Comparison of ENCODE assay signal across 32 cellular contexts in genomic region chr19:14103310-14103709, GRCh38. TPM values are rescaled to one million over a fixed set of nuclear protein-coding genes. Genes with fewer than 3 reads are reported as not detected.
A peak's percentile ranks its signal among the peaks of the same experiment; 100 is the strongest.
DNase-seq lines count a peak whose midpoint lies in the region; ATAC-seq and TF ChIP-seq lines count a peak whose summit lies in the region.
"Had no signal": no experiment of that assay in that cellular context is flagged by ENCODE, and none has a peak within 500 bp of the region (broad histone marks: within the 10 kb centered on the region; RNA-seq: fewer than 3 reads in every experiment).

No MANE protein-coding gene starts in this region.

- no peak overlapping the region for H3K4me3 Mint-ChIP-seq in activated CD8-positive, alpha-beta memory T cell treated with anti-CD3 and anti-CD28 coated beads, Interleukin-2, amount 10 ng/mL, durations not matched to agents 7 days and 5 days
- H3K4me3 Mint-ChIP-seq in activated T-helper 1 cell treated with anti-CD3 and anti-CD28 coated beads, Interleukin-12 subunit alpha, Interleukin-12 subunit beta, Interleukin-2, Interleukin-4 antibody, amounts not matched to agents 30 ng/mL and 10 ng/mL and 1 ng/mL, durations not matched to agents 14 hours and 24 hours and 36 hours, result no peak overlapping the region
- H3K4me3 Mint-ChIP-seq: activated T-cell treated with anti-CD3 and anti-CD28 coated beads, Interleukin-2, amount 50 U/mL, for 24 hours; CD8-positive, alpha-beta memory T cell; central memory CD8-positive, alpha-beta T cell; dendritic cell treated with granulocyte-macrophage colony-stimulating factor and Interleukin-4, amounts not matched to agents 40 ng/mL and 50 ng/mL, for 4 days; stimulated activated effector memory CD8-positive, alpha-beta T cell treated with anti-CD3 and anti-CD28 coated beads, Interleukin-12 subunit alpha, Interleukin-12 subunit beta, amount 100 ng/mL, for 72 hours had no signal

- no peak overlapping the region for H2BK12ac ChIP-seq in mesenchymal stem cell (ENCODE audit: low read length in 2 of 2)

- no peaks in the 10 kb centered on the region for H3K4me1 Mint-ChIP-seq in activated CD8-positive, alpha-beta memory T cell treated with anti-CD3 and anti-CD28 coated beads, Interleukin-2, amount 10 ng/mL, durations not matched to agents 7 days and 5 days
- no peaks in the 10 kb centered on the region for H3K4me1 Mint-ChIP-seq in activated T-helper 1 cell treated with anti-CD3 and anti-CD28 coated beads, Interleukin-12 subunit alpha, Interleukin-12 subunit beta, Interleukin-2, Interleukin-4 antibody, amounts not matched to agents 30 ng/mL and 10 ng/mL and 1 ng/mL, durations not matched to agents 14 hours and 24 hours and 36 hours (ENCODE audit: low read depth)
- H3K4me1 Mint-ChIP-seq: CD8-positive, alpha-beta memory T cell; central memory CD8-positive, alpha-beta T cell; stimulated activated effector memory CD8-positive, alpha-beta T cell treated with anti-CD3 and anti-CD28 coated beads, Interleukin-12 subunit alpha, Interleukin-12 subunit beta, amount 100 ng/mL, for 72 hours had no signal

- no peaks in the 10 kb centered on the region for H3K36me3 ChIP-seq in MM.1S (replicated peaks; ENCODE audit: insufficient read depth, low read length)
- peaks cover 53 to 69% of the 10 kb centered on the region in 2 experiments for H3K36me3 ChIP-seq in mesenchymal stem cell (ENCODE audit: control insufficient read depth in 1 of 2, insufficient read depth in 2 of 2, low read depth in 1 of 2, low read length in 2 of 2)

- no peak overlapping the region for H2BK5ac ChIP-seq in mesenchymal stem cell (ENCODE audit: low read depth, low read length, poor library complexity, severe bottlenecking)

- H3K27me3 ChIP-seq in MM.1S (replicated peaks; ENCODE audit: insufficient read depth, low read length) (no peaks in the 10 kb centered on the region), mesenchymal stem cell (ENCODE audit: control insufficient read depth in 1 of 2, insufficient read depth in 1 of 2, low read length in 2 of 2) (no peaks in the 10 kb centered on the region)
- H3K27me3 ChIP-seq: esophagus squamous epithelium, hepatocyte, upper lobe of left lung had no signal

- no peaks in the 10 kb centered on the region for H3K9me2 ChIP-seq in MM.1S (replicated peaks; ENCODE audit: insufficient read depth, low read length)

- no peak overlapping the region for H3K18ac ChIP-seq in mesenchymal stem cell (ENCODE audit: low read depth in 1 of 2, low read length in 2 of 2)

- no peak overlapping the region for H3K23ac ChIP-seq in mesenchymal stem cell (ENCODE audit: low read length in 2 of 2)

- H2AFZ ChIP-seq in MM.1S (ENCODE audit: low read length) (0 out of 2 replicates have a peak overlapping the region, but pooled peaks have one; percentile 57), mesenchymal stem cell (ENCODE audit: low read depth, low read length) (no peak overlapping the region)
- H2AFZ ChIP-seq: hepatocyte had no signal

- CTCF ChIA-PET in activated CD8-positive, alpha-beta memory T cell treated with anti-CD3 and anti-CD28 coated beads, Interleukin-2, amount 10 ng/mL, durations not matched to agents 7 days and 5 days (lab: Charles Lee), result interaction anchor here (4.4 kb wide), 1 partner anchor 11 kb away, joined by 16 read pairs; no protein-coding TSS in a partner anchor

- no peaks in the 10 kb centered on the region for H3K9me3 Mint-ChIP-seq in activated CD8-positive, alpha-beta memory T cell treated with anti-CD3 and anti-CD28 coated beads, Interleukin-2, amount 10 ng/mL, durations not matched to agents 7 days and 5 days (ENCODE audit: low read depth)
- H3K9me3 Mint-ChIP-seq in activated T-helper 1 cell treated with anti-CD3 and anti-CD28 coated beads, Interleukin-12 subunit alpha, Interleukin-12 subunit beta, Interleukin-2, Interleukin-4 antibody, amounts not matched to agents 30 ng/mL and 10 ng/mL and 1 ng/mL, durations not matched to agents 14 hours and 24 hours and 36 hours, result no peaks in the 10 kb centered on the region
- H3K9me3 Mint-ChIP-seq: activated T-cell treated with anti-CD3 and anti-CD28 coated beads, Interleukin-2, amount 50 U/mL, for 24 hours; CD8-positive, alpha-beta memory T cell; central memory CD8-positive, alpha-beta T cell; dendritic cell treated with granulocyte-macrophage colony-stimulating factor and Interleukin-4, amounts not matched to agents 40 ng/mL and 50 ng/mL, for 4 days; stimulated activated effector memory CD8-positive, alpha-beta T cell treated with anti-CD3 and anti-CD28 coated beads, Interleukin-12 subunit alpha, Interleukin-12 subunit beta, amount 100 ng/mL, for 72 hours had no signal

- H3K79me2 ChIP-seq in MM.1S (ENCODE audit: low read length), result no peaks in the 10 kb centered on the region

- peak overlapping the region; percentile 78 for H3K27ac ChIP-seq in MM.1S (ENCODE audit: low read length)
- H3K27ac ChIP-seq in mesenchymal stem cell (ENCODE audit: low read length, poor library complexity, severe bottlenecking), result no peak overlapping the region
- H3K27ac ChIP-seq: hepatocyte had no signal

- DNase-seq in activated CD8-positive, alpha-beta memory T cell treated with anti-CD3 and anti-CD28 coated beads, Interleukin-2, amount 10 ng/mL, durations not matched to agents 7 days and 5 days, result no peak
- no peak for DNase-seq in activated CD8-positive, alpha-beta memory T cell treated with anti-CD3 and anti-CD28 coated beads for 24 hours
- DNase-seq in MM.1S, result peak; percentile 62
- no peak for DNase-seq in mesenchymal stem cell
- DNase-seq in activated T-helper 1 cell treated with anti-CD3 and anti-CD28 coated beads, Interleukin-12 subunit alpha, Interleukin-12 subunit beta, Interleukin-2, Interleukin-4 antibody, amounts not matched to agents 30 ng/mL and 10 ng/mL and 1 ng/mL, durations not matched to agents 14 hours and 24 hours and 36 hours (ENCODE audit: low spot score), result no peak
- DNase-seq: activated CD4-positive, CD25-positive, alpha-beta regulatory T cell treated with anti-CD3 and anti-CD28 coated beads, Interleukin-2, amount 50 U/mL, for 72 hours; activated gamma-delta T cell treated with Interleukin-2 at 50 U/mL for 16 hours; activated T-cell treated with anti-CD3 and anti-CD28 coated beads, Interleukin-2, amount 50 U/mL, for 24 hours; CD8-positive, alpha-beta memory T cell; DMS153; esophagus squamous epithelium; left colon; mesendoderm; NCI-H146; NCI-H2107; NCI-H748 treated with DMSO at 0.1 percent for 48 hours; stimulated activated CD4-positive, alpha-beta T cell treated with anti-CD3 and anti-CD28 coated beads, Interleukin-4, amount 100 ng/mL, for 24 hours; substantia nigra; T-helper 2 cell; upper lobe of left lung had no signal

- H4K91ac ChIP-seq in mesenchymal stem cell (ENCODE audit: low read length), result peak overlapping the region; percentile 8

- H3K9me3 ChIP-seq in MM.1S (replicated peaks; ENCODE audit: insufficient read depth, low read length), result no peaks in the 10 kb centered on the region
- H3K9me3 ChIP-seq in mesenchymal stem cell (ENCODE audit: control insufficient read depth, low read length), result no peaks in the 10 kb centered on the region
- H3K9me3 ChIP-seq: esophagus squamous epithelium, HAP-1, upper lobe of left lung had no signal

- peaks cover 19% of the 10 kb centered on the region for H3K4me1 ChIP-seq in MM.1S (ENCODE audit: low read length)
- peaks cover 3% of the 10 kb centered on the region for H3K4me1 ChIP-seq in mesenchymal stem cell (ENCODE audit: control insufficient read depth, insufficient read depth, low read depth, low read length)
- H3K4me1 ChIP-seq: HAP-1, upper lobe of left lung had no signal

- TF ChIP-seq CTCF in MM.1S (IDR thresholded peaks at IDR 0.05; ENCODE audit: low read length), result peak; percentile 33

- intact Hi-C loops in activated T-helper 1 cell treated with anti-CD3 and anti-CD28 coated beads, Interleukin-12 subunit alpha, Interleukin-12 subunit beta, Interleukin-2, Interleukin-4 antibody, amounts not matched to agents 30 ng/mL and 10 ng/mL and 1 ng/mL, durations not matched to agents 14 hours and 24 hours and 36 hours (cut with micrococcal nuclease), result no loop called here

- H2BK15ac ChIP-seq in mesenchymal stem cell (ENCODE audit: low read depth, poor library complexity, severe bottlenecking), result no peak overlapping the region

- H4K8ac ChIP-seq in mesenchymal stem cell (ENCODE audit: low read length), result no peak overlapping the region

- no peak overlapping the region for H2AK5ac ChIP-seq in mesenchymal stem cell (ENCODE audit: low read length, severe bottlenecking)

- ATAC-seq in activated CD8-positive, alpha-beta memory T cell treated with anti-CD3 and anti-CD28 coated beads, Interleukin-2, amount 10 ng/mL, durations not matched to agents 7 days and 5 days, result peak; percentile 27
- no peak for ATAC-seq in GM19324 (IDR thresholded peaks at IDR 0.05; ENCODE audit: low FRiP score, unreplicated experiment)
- ATAC-seq: left colon; sciatic nerve; SK-N-SH treated with all-trans-retinoic acid at 6 μM for 48 hours; stimulated activated effector memory CD8-positive, alpha-beta T cell treated with anti-CD3 and anti-CD28 coated beads, Interleukin-12 subunit alpha, Interleukin-12 subunit beta, amount 100 ng/mL, for 72 hours had no signal

- no peaks in the 10 kb centered on the region for H3K27me3 Mint-ChIP-seq in activated CD8-positive, alpha-beta memory T cell treated with anti-CD3 and anti-CD28 coated beads, Interleukin-2, amount 10 ng/mL, durations not matched to agents 7 days and 5 days
- no peaks in the 10 kb centered on the region for H3K27me3 Mint-ChIP-seq in activated T-helper 1 cell treated with anti-CD3 and anti-CD28 coated beads, Interleukin-12 subunit alpha, Interleukin-12 subunit beta, Interleukin-2, Interleukin-4 antibody, amounts not matched to agents 30 ng/mL and 10 ng/mL and 1 ng/mL, durations not matched to agents 14 hours and 24 hours and 36 hours (ENCODE audit: insufficient read depth)
- H3K27me3 Mint-ChIP-seq: activated T-cell treated with anti-CD3 and anti-CD28 coated beads, Interleukin-2, amount 50 U/mL, for 24 hours; CD8-positive, alpha-beta memory T cell; central memory CD8-positive, alpha-beta T cell; dendritic cell treated with granulocyte-macrophage colony-stimulating factor and Interleukin-4, amounts not matched to agents 40 ng/mL and 50 ng/mL, for 4 days had no signal

- 100% methylated on average over 1 of the region's 1 CpG for WGBS in mesenchymal stem cell

- H3K9ac ChIP-seq in MM.1S (ENCODE audit: low read length), result peak overlapping the region; percentile 38; the same call in 1 of the 2 replicates
- H3K9ac ChIP-seq in mesenchymal stem cell (ENCODE audit: low read length), result no peak overlapping the region

- H4K20me1 ChIP-seq in MM.1S (ENCODE audit: insufficient read depth, low read length), result no peaks in the 10 kb centered on the region

- H3K36me3 Mint-ChIP-seq in activated CD8-positive, alpha-beta memory T cell treated with anti-CD3 and anti-CD28 coated beads, Interleukin-2, amount 10 ng/mL, durations not matched to agents 7 days and 5 days, result peaks cover 2% of the 10 kb centered on the region
- peaks cover 8% of the 10 kb centered on the region for H3K36me3 Mint-ChIP-seq in activated T-helper 1 cell treated with anti-CD3 and anti-CD28 coated beads, Interleukin-12 subunit alpha, Interleukin-12 subunit beta, Interleukin-2, Interleukin-4 antibody, amounts not matched to agents 30 ng/mL and 10 ng/mL and 1 ng/mL, durations not matched to agents 14 hours and 24 hours and 36 hours (ENCODE audit: low read depth)

- H3K14ac ChIP-seq in mesenchymal stem cell (ENCODE audit: low read length in 2 of 2), result no peak overlapping the region

- H3K79me1 ChIP-seq in mesenchymal stem cell (replicated peaks; ENCODE audit: low read length, poor library complexity, severe bottlenecking), result peaks cover 13% of the 10 kb centered on the region

- 0 out of 2 replicates have a peak overlapping the region, but pooled peaks have one; percentile 25 for H3K4me3 ChIP-seq in MM.1S (ENCODE audit: low read length)
- no peak overlapping the region for H3K4me3 ChIP-seq in mesenchymal stem cell (ENCODE audit: insufficient read depth in 1 of 2, low read depth in 1 of 2, low read length in 2 of 2)
- H3K4me3 ChIP-seq: esophagus squamous epithelium, HAP-1, hepatocyte, upper lobe of left lung had no signal

- no peak overlapping the region for H3K27ac Mint-ChIP-seq in activated CD8-positive, alpha-beta memory T cell treated with anti-CD3 and anti-CD28 coated beads, Interleukin-2, amount 10 ng/mL, durations not matched to agents 7 days and 5 days
- H3K27ac Mint-ChIP-seq in activated T-helper 1 cell treated with anti-CD3 and anti-CD28 coated beads, Interleukin-12 subunit alpha, Interleukin-12 subunit beta, Interleukin-2, Interleukin-4 antibody, amounts not matched to agents 30 ng/mL and 10 ng/mL and 1 ng/mL, durations not matched to agents 14 hours and 24 hours and 36 hours, result no peak overlapping the region
- H3K27ac Mint-ChIP-seq: activated T-cell treated with anti-CD3 and anti-CD28 coated beads, Interleukin-2, amount 50 U/mL, for 24 hours; CD8-positive, alpha-beta memory T cell; dendritic cell treated with granulocyte-macrophage colony-stimulating factor and Interleukin-4, amounts not matched to agents 40 ng/mL and 50 ng/mL, for 4 days; stimulated activated effector memory CD8-positive, alpha-beta T cell treated with anti-CD3 and anti-CD28 coated beads, Interleukin-12 subunit alpha, Interleukin-12 subunit beta, amount 100 ng/mL, for 72 hours had no signal

- H2BK120ac ChIP-seq in mesenchymal stem cell (ENCODE audit: low read depth, low read length), result no peak overlapping the region

- peak overlapping the region; percentile 73 for H3K4me2 ChIP-seq in MM.1S (ENCODE audit: low read depth, low read length)
- no peak overlapping the region for H3K4me2 ChIP-seq in mesenchymal stem cell (ENCODE audit: low read length, poor library complexity, severe bottlenecking)
- H3K4me2 ChIP-seq: hepatocyte had no signal

- no peak overlapping the region for H3K4ac ChIP-seq in mesenchymal stem cell (ENCODE audit: low read depth in 1 of 2, low read length in 2 of 2)

- H3F3A ChIP-seq in MM.1S (ENCODE audit: insufficient read depth, low read length), result peaks cover 22% of the 10 kb centered on the region

RNA-seq across cellular contexts. Expression of gene SAMD1, which starts 12.8 kb away (rescaled TPM):
- total RNA-seq in activated CD8-positive, alpha-beta memory T cell treated with anti-CD3 and anti-CD28 coated beads, Interleukin-2, amount 10 ng/mL, durations not matched to agents 7 days and 5 days, result 10 to 100 TPM; 60.4 to 81.9 TPM
- polyA plus RNA-seq in mesenchymal stem cell (2013, experiment 1 of 2), result 27.9 TPM
- polyA plus RNA-seq in mesenchymal stem cell (2013, experiment 2 of 2), result 26.5 TPM
- 130 TPM in 2 replicates for total RNA-seq in activated T-helper 1 cell treated with anti-CD3 and anti-CD28 coated beads, Interleukin-12 subunit alpha, Interleukin-12 subunit beta, Interleukin-2, Interleukin-4 antibody, amounts not matched to agents 30 ng/mL and 10 ng/mL and 1 ng/mL, durations not matched to agents 14 hours and 24 hours and 36 hours

RNA-seq across cellular contexts. Expression of gene PRKACA, which starts 14.3 kb away (rescaled TPM):
- total RNA-seq in activated CD8-positive, alpha-beta memory T cell treated with anti-CD3 and anti-CD28 coated beads, Interleukin-2, amount 10 ng/mL, durations not matched to agents 7 days and 5 days, result 10 to 100 TPM; 42.3 to 65.4 TPM
- polyA plus RNA-seq in mesenchymal stem cell (2013, experiment 1 of 2), result 96.5 TPM
- 94.5 TPM for polyA plus RNA-seq in mesenchymal stem cell (2013, experiment 2 of 2)
- total RNA-seq in activated T-helper 1 cell treated with anti-CD3 and anti-CD28 coated beads, Interleukin-12 subunit alpha, Interleukin-12 subunit beta, Interleukin-2, Interleukin-4 antibody, amounts not matched to agents 30 ng/mL and 10 ng/mL and 1 ng/mL, durations not matched to agents 14 hours and 24 hours and 36 hours, result 58.6 and 63.7 TPM in 2 replicates

RNA-seq across cellular contexts. Expression of gene C19orf67, which starts 17.7 kb away (rescaled TPM):
- not detected for total RNA-seq in activated CD8-positive, alpha-beta memory T cell treated with anti-CD3 and anti-CD28 coated beads, Interleukin-2, amount 10 ng/mL, durations not matched to agents 7 days and 5 days
- polyA plus RNA-seq in mesenchymal stem cell (2013, experiment 1 of 2), result not detected
- not detected for polyA plus RNA-seq in mesenchymal stem cell (2013, experiment 2 of 2)
- 0.67 and 1.1 TPM in 2 replicates for total RNA-seq in activated T-helper 1 cell treated with anti-CD3 and anti-CD28 coated beads, Interleukin-12 subunit alpha, Interleukin-12 subunit beta, Interleukin-2, Interleukin-4 antibody, amounts not matched to agents 30 ng/mL and 10 ng/mL and 1 ng/mL, durations not matched to agents 14 hours and 24 hours and 36 hours
- total RNA-seq: A673; activated CD8-positive, alpha-beta memory T cell treated with anti-CD3 and anti-CD28 coated beads for 36 hours; esophagus squamous epithelium; frontal cortex; hepatocyte; posterior vena cava; sciatic nerve had no signal
- polyA plus RNA-seq: CD8-positive, alpha-beta memory T cell; hepatocyte had no signal

RNA-seq across cellular contexts. Expression of gene MISP3, which starts 30.7 kb away (rescaled TPM):
- total RNA-seq in activated CD8-positive, alpha-beta memory T cell treated with anti-CD3 and anti-CD28 coated beads, Interleukin-2, amount 10 ng/mL, durations not matched to agents 7 days and 5 days, result 1 to 10 TPM; 1.4 to 2.4 TPM
- polyA plus RNA-seq in mesenchymal stem cell (2013, experiment 1 of 2), result 0.68 TPM
- polyA plus RNA-seq in mesenchymal stem cell (2013, experiment 2 of 2), result 0.47 TPM
- 2.3 TPM in 2 replicates for total RNA-seq in activated T-helper 1 cell treated with anti-CD3 and anti-CD28 coated beads, Interleukin-12 subunit alpha, Interleukin-12 subunit beta, Interleukin-2, Interleukin-4 antibody, amounts not matched to agents 30 ng/mL and 10 ng/mL and 1 ng/mL, durations not matched to agents 14 hours and 24 hours and 36 hours

RNA-seq across cellular contexts. Expression of gene ASF1B, which starts 33.1 kb away (rescaled TPM):
- total RNA-seq in activated CD8-positive, alpha-beta memory T cell treated with anti-CD3 and anti-CD28 coated beads, Interleukin-2, amount 10 ng/mL, durations not matched to agents 7 days and 5 days, result 100 to 1,000 TPM; 117 to 124 TPM
- 3.5 TPM for polyA plus RNA-seq in mesenchymal stem cell (2013, experiment 1 of 2)
- polyA plus RNA-seq in mesenchymal stem cell (2013, experiment 2 of 2), result 3.5 TPM
- 76.3 and 77.4 TPM in 2 replicates for total RNA-seq in activated T-helper 1 cell treated with anti-CD3 and anti-CD28 coated beads, Interleukin-12 subunit alpha, Interleukin-12 subunit beta, Interleukin-2, Interleukin-4 antibody, amounts not matched to agents 30 ng/mL and 10 ng/mL and 1 ng/mL, durations not matched to agents 14 hours and 24 hours and 36 hours
